ENCODE assay signal across 9 cellular contexts in the genomic region with DNA sequence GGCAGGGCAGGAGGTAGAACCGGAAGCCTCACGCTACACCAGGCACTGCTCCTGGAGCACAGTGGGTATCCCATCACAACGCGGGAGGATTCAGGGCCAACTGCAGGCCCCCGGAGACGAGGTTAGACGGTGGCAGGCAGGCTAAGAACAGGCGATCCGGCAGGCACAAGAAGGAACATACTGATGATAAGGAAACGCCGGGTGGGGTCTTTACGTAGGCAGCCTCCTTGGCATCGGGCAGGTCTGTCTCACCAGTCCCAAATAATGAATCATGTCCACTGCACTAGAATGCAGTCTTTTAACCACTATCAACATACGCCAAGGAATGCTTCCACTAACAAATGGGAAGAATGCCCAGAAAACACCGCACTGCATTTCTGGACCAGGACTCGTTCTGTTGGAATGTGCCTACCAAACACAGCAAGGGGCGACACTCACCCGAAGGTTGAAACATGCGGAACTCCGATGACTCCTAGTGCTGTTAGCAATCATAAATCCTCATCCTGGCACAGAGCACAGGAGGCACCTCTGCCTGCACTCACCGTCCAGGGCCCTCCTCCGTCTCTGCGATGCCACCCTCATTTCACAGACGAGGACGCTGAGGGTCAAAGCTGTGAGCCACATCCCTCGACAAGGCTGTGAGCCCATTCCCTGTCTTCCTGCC. TPM values are rescaled to one million over a fixed set of nuclear protein-coding genes. Genes with fewer than 3 reads are reported as not detected.
DNase-seq lines count a peak whose midpoint lies in the region; ATAC-seq and TF ChIP-seq lines count a peak whose summit lies in the region.
"Had no signal": no experiment of that assay in that cellular context is flagged by ENCODE, and none has a peak within 500 bp of the region (broad histone marks: within the 10 kb centered on the region; RNA-seq: fewer than 3 reads in every experiment).

No MANE protein-coding gene starts in this region.

- peak overlapping the region; percentile 64 for H3K27ac ChIP-seq in foreskin keratinocyte

- CTCF ChIA-PET in Calu3 (lab: Charles Lee), result no interaction called here
- CTCF ChIA-PET in activated naive CD4-positive, alpha-beta T cell treated with anti-CD3 and anti-CD28 coated beads for 36 hours (lab: Charles Lee), result interaction anchor here (0.9 kb wide), 1 partner anchor 14 kb away, joined by 3 read pairs; no protein-coding TSS in a partner anchor

- H3K4me3 Mint-ChIP-seq in Calu3 (ENCODE audit: low read depth, unreplicated experiment), result peak overlapping the region; percentile 32
- no peak overlapping the region for H3K4me3 Mint-ChIP-seq in T-helper 17 cell
- no peak overlapping the region for H3K4me3 Mint-ChIP-seq in activated naive CD4-positive, alpha-beta T cell treated with anti-CD3 and anti-CD28 coated beads for 36 hours

- peaks cover 24% of the 10 kb centered on the region for H3K36me3 Mint-ChIP-seq in Calu3 (ENCODE audit: insufficient read depth, unreplicated experiment)
- no peaks in the 10 kb centered on the region for H3K36me3 Mint-ChIP-seq in T-helper 17 cell (ENCODE audit: low read depth)
- H3K36me3 Mint-ChIP-seq in activated naive CD4-positive, alpha-beta T cell treated with anti-CD3 and anti-CD28 coated beads for 36 hours (ENCODE audit: low read depth), result no peaks in the 10 kb centered on the region

- no peaks in the 10 kb centered on the region for H3K27me3 ChIP-seq in foreskin keratinocyte

- H3K27me3 Mint-ChIP-seq in Calu3 (ENCODE audit: unreplicated experiment) (no peaks in the 10 kb centered on the region), T-helper 17 cell (no peaks in the 10 kb centered on the region)
- H3K27me3 Mint-ChIP-seq in activated naive CD4-positive, alpha-beta T cell treated with anti-CD3 and anti-CD28 coated beads for 36 hours (ENCODE audit: low read depth), result no peaks in the 10 kb centered on the region

- H3K4me1 Mint-ChIP-seq in Calu3 (ENCODE audit: low read depth, unreplicated experiment), result peaks cover 24% of the 10 kb centered on the region
- H3K4me1 Mint-ChIP-seq in T-helper 17 cell, result peaks cover 33% of the 10 kb centered on the region
- peaks cover 5% of the 10 kb centered on the region for H3K4me1 Mint-ChIP-seq in activated naive CD4-positive, alpha-beta T cell treated with anti-CD3 and anti-CD28 coated beads for 36 hours (ENCODE audit: low read depth)

- H3K27ac Mint-ChIP-seq in Calu3 (ENCODE audit: unreplicated experiment), result peak overlapping the region; percentile 63
- H3K27ac Mint-ChIP-seq in T-helper 17 cell, result peak overlapping the region; percentile 32
- no peak overlapping the region for H3K27ac Mint-ChIP-seq in activated naive CD4-positive, alpha-beta T cell treated with anti-CD3 and anti-CD28 coated beads for 36 hours

- DNase-seq in Calu3 (peak; percentile 73), T-helper 17 cell (no peak), foreskin keratinocyte (peak; percentile 98 to 100), pons (ENCODE audit: low spot score) (peak; percentile 29), NCI-H1930 (lab: John Stamatoyannopoulos, UW) (no peak)
- DNase-seq in stimulated activated CD4-positive, alpha-beta T cell treated with anti-CD3 and anti-CD28 coated beads, Interleukin-2, amount 100 ng/mL, for 24 hours, result no peak
- no peak for DNase-seq in activated naive CD4-positive, alpha-beta T cell treated with anti-CD3 and anti-CD28 coated beads for 36 hours
- DNase-seq: foreskin melanocyte had no signal

- no peaks in the 10 kb centered on the region for H3K9me3 Mint-ChIP-seq in Calu3 (ENCODE audit: low read depth, unreplicated experiment)
- no peaks in the 10 kb centered on the region for H3K9me3 Mint-ChIP-seq in activated naive CD4-positive, alpha-beta T cell treated with anti-CD3 and anti-CD28 coated beads for 36 hours

- no peaks in the 10 kb centered on the region for H3K9me3 ChIP-seq in T-helper 17 cell (ENCODE audit: control insufficient read depth, low read length, poor library complexity, severe bottlenecking)

- BruUV-seq in Calu3 (replicated peaks; lab: Mats Ljungman, UMichigan), result no TSS peak

- peaks cover 6% of the 10 kb centered on the region for H3K4me1 ChIP-seq in foreskin keratinocyte

- intact Hi-C loops in Calu3 (cut with micrococcal nuclease; ENCODE audit: unreplicated experiment), result no loop called here
- intact Hi-C loops in activated naive CD4-positive, alpha-beta T cell treated with anti-CD3 and anti-CD28 coated beads for 36 hours (cut with micrococcal nuclease), result no loop called here

- no peak for TF ChIP-seq CTCF in Calu3 (IDR thresholded peaks at IDR 0.05; ENCODE audit: unreplicated experiment)
- peak; percentile 67 for TF ChIP-seq CTCF in foreskin keratinocyte (conservative IDR thresholded peaks at IDR 0.05)

- no peak for ATAC-seq in T-helper 17 cell
- peak; percentile 98 for ATAC-seq in foreskin keratinocyte
- no peak for ATAC-seq in HG03432 (IDR thresholded peaks at IDR 0.05; ENCODE audit: unreplicated experiment)

RNA-seq across cellular contexts. Expression of a gene that starts 35.2 kb away (rescaled TPM):
- total RNA-seq in Calu3 (2022), result 41.6 and 44.2 TPM in 2 replicates
- total RNA-seq in T-helper 17 cell, result 10 to 100 TPM; 16.5 to 29.6 TPM
- total RNA-seq in foreskin keratinocyte, result 11.7 and 14.6 TPM in 2 replicates
- 5.9 and 8.2 TPM in 2 replicates for polyA plus RNA-seq in foreskin keratinocyte
- 1 to 10 TPM; 7.4 to 8.4 TPM for total RNA-seq in activated naive CD4-positive, alpha-beta T cell treated with anti-CD3 and anti-CD28 coated beads for 36 hours

Comparison
In these comparisons a context has a peak if more than half of its experiments do, and no peak if none do; other contexts are left out.
1. DNase-seq: peak in Calu3 (single experiment), foreskin keratinocyte (2 of 2) and pons (single experiment); none in T-helper 17 cell (0 of 3), stimulated activated CD4-positive, alpha-beta T cell treated with anti-CD3 and anti-CD28 coated beads, Interleukin-2, amount 100 ng/mL, for 24 hours (0 of 2), activated naive CD4-positive, alpha-beta T cell treated with anti-CD3 and anti-CD28 coated beads for 36 hours (single experiment) and NCI-H1930 (0 of 2).